In genomic region chr6:168616807-168617756, GRCh38 we compare ENCODE assay signal across 14 cellular contexts.
A peak's percentile ranks its signal among the peaks of the same experiment; 100 is the strongest.
DNase-seq lines count a peak whose midpoint lies in the region; ATAC-seq and TF ChIP-seq lines count a peak whose summit lies in the region.
"Had no signal": no experiment of that assay in that cellular context is flagged by ENCODE, and none has a peak within 500 bp of the region (broad histone marks: within the 10 kb centered on the region; RNA-seq: fewer than 3 reads in every experiment).

No MANE protein-coding gene starts in this region.

- intact Hi-C loops in Right ventricle myocardium superior (cut with DNase I) = loop anchor here (5.0 kb wide), 1 partner anchor 265 kb away; no protein-coding TSS in a partner anchor
- intact Hi-C loops in cardiac septum (cut with DNase I) = loop anchor here (2.0 kb wide), 1 partner anchor 268 kb away; no protein-coding TSS in a partner anchor
- intact Hi-C loops in mucosa of descending colon (cut with DNase I, micrococcal nuclease) = no loop called here
- intact Hi-C loops in aorta (cut with DNase I) = loop anchor here (2.0 kb wide), 1 partner anchor 268 kb away; no protein-coding TSS in a partner anchor
- intact Hi-C loops in naive thymus-derived CD4-positive, alpha-beta T cell (cut with micrococcal nuclease) = no loop called here

- 23 to 33% methylated on average over 22 of the region's 22 CpGs for WGBS in aorta, 2 donors

- H3K36me3 Mint-ChIP-seq in naive thymus-derived CD4-positive, alpha-beta T cell = peaks cover 0 to 2% (median 0%) of the 10 kb centered on the region in 5 donors

- TF ChIP-seq CTCF in epithelial cell of proximal tubule (conservative IDR thresholded peaks at IDR 0.05; ENCODE audit: low read depth, low read length) (peak; percentile 57), mucosa of descending colon (IDR thresholded peaks at IDR 0.05) (no peak)

- H3K27me3 Mint-ChIP-seq in naive thymus-derived CD4-positive, alpha-beta T cell = peaks cover 0 to 16% (median 0%) of the 10 kb centered on the region in 5 donors

- H3K4me3 ChIP-seq in epithelial cell of proximal tubule (ENCODE audit: low read depth, low read length) (no peak overlapping the region), mucosa of descending colon (no peak overlapping the region), aorta (ENCODE audit: low read length in 2 of 2) (no peak overlapping the region), HAP-1 (no peak overlapping the region)
- H3K4me3 ChIP-seq in naive thymus-derived CD4-positive, alpha-beta T cell (ENCODE audit: low read length) = no peak overlapping the region

- H3K27ac ChIP-seq in aorta (ENCODE audit: low read depth in 1 of 2, low read length in 2 of 2) = no peak overlapping the region
- no peak overlapping the region for H3K27ac ChIP-seq in naive thymus-derived CD4-positive, alpha-beta T cell (ENCODE audit: low read depth, low read length)

- peak; percentile 52 for DNase-seq in Right ventricle myocardium superior
- DNase-seq in cardiac septum (ENCODE audit: low spot score) = no peak
- DNase-seq in epithelial cell of proximal tubule (ENCODE audit: low read depth) = no peak
- DNase-seq in mucosa of descending colon = peak in 1 of 3 donors; percentile 60
- DNase-seq in aorta = peak in 1 of 2 donors; percentile 75
- no peak for DNase-seq in naive thymus-derived CD4-positive, alpha-beta T cell
- no peak for DNase-seq in HAP-1 (ENCODE audit: low spot score in 2 of 2)
- DNase-seq: activated T-cell treated with anti-CD3 and anti-CD28 coated beads, Interleukin-2, amount 50 U/mL, for 72 hours; foreskin fibroblast; HFFc6; NCI-H1048; stimulated activated CD4-positive, alpha-beta T cell treated with anti-CD3 and anti-CD28 coated beads, Interleukin-2, amount 100 ng/mL, for 24 hours had no signal

- in situ Hi-C loops in HAP-1 (cut with MboI; ENCODE audit: low sequenced_read_pairs) = no loop called here

- no peaks in the 10 kb centered on the region for H3K4me1 ChIP-seq in mucosa of descending colon (ENCODE audit: low read depth)
- no peaks in the 10 kb centered on the region for H3K4me1 ChIP-seq in aorta (ENCODE audit: control insufficient read depth in 1 of 2, insufficient read depth in 2 of 2, low read length in 2 of 2)
- no peaks in the 10 kb centered on the region for H3K4me1 ChIP-seq in naive thymus-derived CD4-positive, alpha-beta T cell (ENCODE audit: control insufficient read depth in 2 of 2, insufficient read depth in 2 of 2, low read length in 2 of 2)
- no peaks in the 10 kb centered on the region for H3K4me1 ChIP-seq in HAP-1

- H3K36me3 ChIP-seq in mucosa of descending colon (ENCODE audit: low read depth) (no peaks in the 10 kb centered on the region), aorta (ENCODE audit: control insufficient read depth in 1 of 2, insufficient read depth in 2 of 2, low read length in 1 of 2) (peaks cover 0 to 1% of the 10 kb centered on the region in 2 donors), HAP-1 (replicated peaks) (no peaks in the 10 kb centered on the region)
- H3K36me3 ChIP-seq in naive thymus-derived CD4-positive, alpha-beta T cell (ENCODE audit: control insufficient read depth in 2 of 3, insufficient read depth in 3 of 3, low read length in 3 of 3) = no peaks in the 10 kb centered on the region

- H3K27me3 ChIP-seq in aorta (ENCODE audit: control insufficient read depth in 1 of 2, insufficient read depth in 2 of 2, low read length in 1 of 2) (no peaks in the 10 kb centered on the region), HAP-1 (ENCODE audit: low read depth) (no peaks in the 10 kb centered on the region)
- no peaks in the 10 kb centered on the region for H3K27me3 ChIP-seq in naive thymus-derived CD4-positive, alpha-beta T cell (ENCODE audit: control insufficient read depth in 2 of 2, insufficient read depth in 2 of 2, low read length in 2 of 2)

- ATAC-seq in Right ventricle myocardium superior (ENCODE audit: poor library complexity) (peak; percentile 80), mucosa of descending colon (peak; percentile 46), aorta (ENCODE audit: low FRiP score) (peak; percentile 78), esophagus mucosa (no peak)
- ATAC-seq in naive thymus-derived CD4-positive, alpha-beta T cell = no peak
- ATAC-seq: activated T-cell treated with anti-CD3 and anti-CD28 coated beads, Interleukin-2, amount 50 U/mL, for 72 hours had no signal

- H3K4me3 Mint-ChIP-seq in naive thymus-derived CD4-positive, alpha-beta T cell = no peak overlapping the region
- H3K4me3 Mint-ChIP-seq: activated T-cell treated with anti-CD3 and anti-CD28 coated beads, Interleukin-2, amount 50 U/mL, for 72 hours; central memory CD8-positive, alpha-beta T cell; HFFc6 had no signal

- POLR2A ChIA-PET in naive thymus-derived CD4-positive, alpha-beta T cell (lab: Charles Lee) = no interaction called here

- H3K9me3 ChIP-seq in mucosa of descending colon = no peaks in the 10 kb centered on the region
- H3K9me3 ChIP-seq in aorta (ENCODE audit: control insufficient read depth, low read length) = no peaks in the 10 kb centered on the region
- no peaks in the 10 kb centered on the region for H3K9me3 ChIP-seq in naive thymus-derived CD4-positive, alpha-beta T cell (ENCODE audit: control insufficient read depth in 2 of 3, low read length in 3 of 3)
- no peaks in the 10 kb centered on the region for H3K9me3 ChIP-seq in HAP-1

- no peak overlapping the region for H3K27ac Mint-ChIP-seq in naive thymus-derived CD4-positive, alpha-beta T cell
- H3K27ac Mint-ChIP-seq: activated T-cell treated with anti-CD3 and anti-CD28 coated beads, Interleukin-2, amount 50 U/mL, for 72 hours; HFFc6 had no signal

- CTCF ChIA-PET in naive thymus-derived CD4-positive, alpha-beta T cell (lab: Charles Lee) = no interaction called here

- peaks cover 2 to 28% (median 4%) of the 10 kb centered on the region in 11 donors for H3K9me3 Mint-ChIP-seq in naive thymus-derived CD4-positive, alpha-beta T cell

- peaks cover 0 to 15% (median 0%) of the 10 kb centered on the region in 7 donors for H3K4me1 Mint-ChIP-seq in naive thymus-derived CD4-positive, alpha-beta T cell

Comparison
In these comparisons a context has a peak if more than half of its experiments do, and no peak if none do; other contexts are left out.
1. ATAC-seq: peak in Right ventricle myocardium superior (single experiment), mucosa of descending colon (single experiment) and aorta (single experiment); none in naive thymus-derived CD4-positive, alpha-beta T cell (single experiment) and esophagus mucosa (single experiment).
2. intact Hi-C loops: an anchor here in Right ventricle myocardium superior (5.0 kb wide), cardiac septum (2.0 kb wide) and aorta (2.0 kb wide); none called in mucosa of descending colon and naive thymus-derived CD4-positive, alpha-beta T cell.